Comparison of ENCODE assay signal across 8 cellular contexts in genomic region chr18:48949051-48949605, GRCh38. TPM values are rescaled to one million over a fixed set of nuclear protein-coding genes. Genes with fewer than 3 reads are reported as not detected.
DNase-seq lines count a peak whose midpoint lies in the region; ATAC-seq, FAIRE-seq and TF ChIP-seq lines count a peak whose summit lies in the region.

No MANE protein-coding gene starts in this region.

- no peak; the same call in 1 of the 2 replicates for TF ChIP-seq CTCF in OCI-LY3 (IDR thresholded peaks at IDR 0.05; ENCODE audit: low read depth, low read length)
- no peak for TF ChIP-seq CTCF in ascending aorta (IDR thresholded peaks at IDR 0.05)
- TF ChIP-seq CTCF in keratinocyte (optimal IDR thresholded peaks at IDR 0.05 in 1 of 3, IDR thresholded peaks at IDR 0.05 in 1 of 3, conservative IDR thresholded peaks at IDR 0.05 in 1 of 3; ENCODE audit: extremely low read depth in 1 of 3, insufficient read depth in 2 of 3, low read length in 3 of 3) = no peak

- dilution Hi-C loops in keratinocyte (cut with MboI; ENCODE audit: extremely low pct_ligation_motif_present, low sequenced_read_pairs) = no loop called here

- peaks cover 56% of the 10 kb centered on the region for H3K79me2 ChIP-seq in OCI-LY3 (ENCODE audit: low read length)
- H3K79me2 ChIP-seq in keratinocyte (ENCODE audit: control insufficient read depth, insufficient read depth, low read length) = peaks cover 74% of the 10 kb centered on the region

- H4K20me1 ChIP-seq in OCI-LY3 (ENCODE audit: insufficient read depth, low read length) (peaks cover 38% of the 10 kb centered on the region), keratinocyte (ENCODE audit: control insufficient read depth, extremely low read depth, insufficient read depth, low read length) (peaks cover 13% of the 10 kb centered on the region)

- H3K27me3 ChIP-seq in OCI-LY3 (ENCODE audit: low read depth, low read length) = peaks cover 9% of the 10 kb centered on the region
- H3K27me3 ChIP-seq in ascending aorta = no peaks in the 10 kb centered on the region
- no peaks in the 10 kb centered on the region for H3K27me3 ChIP-seq in keratinocyte (ENCODE audit: control insufficient read depth, extremely low read depth, insufficient read depth, low read length)

- no peaks in the 10 kb centered on the region for H3K9me3 ChIP-seq in OCI-LY3 (ENCODE audit: insufficient read depth, low read length)
- H3K9me3 ChIP-seq in ascending aorta = no peaks in the 10 kb centered on the region
- H3K9me3 ChIP-seq in keratinocyte (ENCODE audit: control insufficient read depth, low read depth, low read length) = no peaks in the 10 kb centered on the region

- peak; percentile 10 for DNase-seq in NCI-H2196 (lab: John Stamatoyannopoulos, UW; ENCODE audit: unreplicated experiment)
- no peak for DNase-seq in NCI-H2196 treated with DMSO at 0.1 percent for 48 hours (lab: John Stamatoyannopoulos, UW; ENCODE audit: unreplicated experiment)
- DNase-seq in ascending aorta (ENCODE audit: low spot score in 2 of 2) = no peak
- no peak for DNase-seq in keratinocyte (ENCODE audit: low read depth, low spot score)
- peak; percentile 30 to 53 (median 38) for DNase-seq in stimulated activated naive CD4-positive, alpha-beta T cell (lab: John Stamatoyannopoulos, UW)
- DNase-seq in GM03348 (ENCODE audit: low spot score) = no peak

- H3K4me1 ChIP-seq in OCI-LY3 (ENCODE audit: low read length) (peaks cover 22% of the 10 kb centered on the region), ascending aorta (peaks cover 9 to 28% of the 10 kb centered on the region in 2 donors), keratinocyte (ENCODE audit: control insufficient read depth, extremely low read depth, insufficient read depth, low read length) (peaks cover 48% of the 10 kb centered on the region)

- ATAC-seq in HG02973 (IDR thresholded peaks at IDR 0.05; ENCODE audit: unreplicated experiment) = no peak

- H3K9ac ChIP-seq in OCI-LY3 (ENCODE audit: low read length) (peak overlapping the region; percentile 82), keratinocyte (ENCODE audit: control insufficient read depth, extremely low read depth, insufficient read depth, low read length) (peak overlapping the region; percentile 89)

- H2AFZ ChIP-seq in OCI-LY3 (ENCODE audit: low read depth, low read length) = peak overlapping the region; percentile 10; the same call in 1 of the 2 replicates
- no peak overlapping the region for H2AFZ ChIP-seq in keratinocyte (ENCODE audit: control insufficient read depth, low read length)

- intact Hi-C loops in ascending aorta (cut with DNase I) = loop anchor here (5.0 kb wide), 1 partner anchor 228 kb away; no protein-coding TSS in a partner anchor

- H3K4me3 ChIP-seq in OCI-LY3 (ENCODE audit: low read length) (peak overlapping the region; percentile 81), ascending aorta (peak overlapping the region; percentile 88 to 94), keratinocyte (ENCODE audit: control insufficient read depth in 2 of 3, extremely low read depth in 1 of 3, insufficient read depth in 2 of 3, low read depth in 1 of 3, low read length in 3 of 3) (peak overlapping the region; percentile 86 to 97 (median 95))

- H3K9me1 ChIP-seq in keratinocyte (ENCODE audit: control insufficient read depth, extremely low read depth, insufficient read depth, low read length) = no peaks in the 10 kb centered on the region

- H3K27ac ChIP-seq in OCI-LY3 (ENCODE audit: low read length) (no peak overlapping the region), ascending aorta (peak overlapping the region; percentile 97 to 99), keratinocyte (ENCODE audit: control insufficient read depth, insufficient read depth, low read length) (peak overlapping the region; percentile 67)

- peak; percentile 48 for FAIRE-seq in keratinocyte (lab: Jason Lieb, UNC)

- H3K4me2 ChIP-seq in OCI-LY3 (ENCODE audit: low read length) = peak overlapping the region; percentile 81
- H3K4me2 ChIP-seq in keratinocyte (ENCODE audit: control insufficient read depth, extremely low read depth, insufficient read depth, low read depth, low read length) = peak overlapping the region; percentile 98

- H3K36me3 ChIP-seq in OCI-LY3 (replicated peaks; ENCODE audit: low read depth, low read length) (peaks cover 19% of the 10 kb centered on the region), ascending aorta (peaks cover 3 to 19% of the 10 kb centered on the region in 2 donors), keratinocyte (ENCODE audit: control insufficient read depth in 2 of 2, extremely low read depth in 1 of 2, insufficient read depth in 2 of 2, low read length in 2 of 2) (peaks cover 6 to 7% of the 10 kb centered on the region in 2 experiments)

RNA-seq across cellular contexts. Expression of gene SMAD7, which starts 1.6 kb away (rescaled TPM):
- 76.5 TPM for total RNA-seq in ascending aorta
- 9.5 to 12.2 TPM (median 10.7 TPM) in 3 replicates for polyA plus RNA-seq in keratinocyte
- 11.9 TPM for polyA plus RNA-seq in keratinocyte (2011; ENCODE audit: low read depth)
- polyA plus RNA-seq in keratinocyte (2011; cell fraction: cytosol; rRNA removed) = 4.7 and 4.9 TPM in 2 replicates
- polyA plus RNA-seq in keratinocyte (2011; cell fraction: nucleus; rRNA removed) = 21.0 and 21.4 TPM in 2 replicates
- 7.5 and 10.4 TPM in 2 replicates for polyA plus RNA-seq in keratinocyte (2012; ENCODE audit: low replicate concordance)
- polyA minus RNA-seq in keratinocyte = 16.0 to 44.2 TPM (median 24.0 TPM) in 3 replicates
- 15.0 TPM for polyA minus RNA-seq in keratinocyte (2011; cell fraction: cytosol; rRNA and poly(A)+ RNA removed)
- polyA minus RNA-seq in keratinocyte (2011; cell fraction: nucleus; rRNA and poly(A)+ RNA removed) = 19.5 and 21.6 TPM in 2 replicates

Comparison
In these comparisons a context has a peak if more than half of its experiments do, and no peak if none do; other contexts are left out.
1. DNase-seq: peak in NCI-H2196 (single experiment) and stimulated activated naive CD4-positive, alpha-beta T cell (6 of 6); none in NCI-H2196 treated with DMSO at 0.1 percent for 48 hours (single experiment), ascending aorta (0 of 2), keratinocyte (single experiment) and GM03348 (single experiment).
2. Peak in every context shown above with its lines, with median percentiles within 50 percentile points of each other: H3K4me3 ChIP-seq.